ENCODE assay signal across 19 cellular contexts in genomic region chr3:180875071-180875698, GRCh38.
"Had no signal": no experiment of that assay in that cellular context is flagged by ENCODE, and none has a peak within 500 bp of the region (broad histone marks: within the 10 kb centered on the region; RNA-seq: fewer than 3 reads in every experiment).

No MANE protein-coding gene starts in this region.

- H3K4me1 Mint-ChIP-seq: activated naive CD4-positive, alpha-beta T cell treated with anti-CD3 and anti-CD28 coated beads, Interleukin-2, amount 50 U/mL, for 24 hours had no signal

- H3K9me3 Mint-ChIP-seq: activated naive CD4-positive, alpha-beta T cell treated with anti-CD3 and anti-CD28 coated beads, Interleukin-2, amount 50 U/mL, for 24 hours; nephron; T-cell; T-helper 2 cell treated with Interferon-gamma antibody and Interleukin-4, amounts not matched to agents 5 μg/mL and 100 μg/mL, for 36 hours had no signal

- H3K4me3 Mint-ChIP-seq: activated naive CD4-positive, alpha-beta T cell treated with anti-CD3 and anti-CD28 coated beads, Interleukin-2, amount 50 U/mL, for 24 hours; nephron; T-cell; T-helper 2 cell treated with Interferon-gamma antibody and Interleukin-4, amounts not matched to agents 5 μg/mL and 100 μg/mL, for 36 hours had no signal

- H3K27ac Mint-ChIP-seq: activated naive CD4-positive, alpha-beta T cell treated with anti-CD3 and anti-CD28 coated beads, Interleukin-2, amount 50 U/mL, for 24 hours; T-cell; T-helper 2 cell treated with Interferon-gamma antibody and Interleukin-4, amounts not matched to agents 5 μg/mL and 100 μg/mL, for 36 hours had no signal

- DNase-seq: activated CD4-positive, alpha-beta T cell treated with anti-CD3 and anti-CD28 coated beads for 1 hour; activated CD4-positive, alpha-beta T cell treated with anti-CD3 and anti-CD28 coated beads, Interleukin-2, amount 50 U/mL, for 1 hour; activated gamma-delta T cell treated with Interleukin-2 at 50 U/mL for 16 hours; activated T-cell treated with anti-CD3 and anti-CD28 coated beads, Interleukin-2, amount 50 U/mL, for 1 hour; anterior cingulate cortex; body of pancreas; hippocampal formation; midbrain; pancreas; right lobe of liver; stimulated activated CD4-positive, alpha-beta T cell treated with anti-CD3 and anti-CD28 coated beads, Interleukin-2, amount 100 ng/mL, for 48 hours; stimulated activated CD8-positive, alpha-beta memory T cell treated with anti-CD3 and anti-CD28 coated beads, Interleukin-4, amount 100 ng/mL, for 48 hours; stimulated activated naive CD4-positive, alpha-beta T cell; T-cell; upper lobe of left lung; WERI-Rb-1 had no signal

- ATAC-seq: body of pancreas, pancreas, right lobe of liver, T-cell had no signal
